ENCODE assay signal across 8 cellular contexts in the genomic region with DNA sequence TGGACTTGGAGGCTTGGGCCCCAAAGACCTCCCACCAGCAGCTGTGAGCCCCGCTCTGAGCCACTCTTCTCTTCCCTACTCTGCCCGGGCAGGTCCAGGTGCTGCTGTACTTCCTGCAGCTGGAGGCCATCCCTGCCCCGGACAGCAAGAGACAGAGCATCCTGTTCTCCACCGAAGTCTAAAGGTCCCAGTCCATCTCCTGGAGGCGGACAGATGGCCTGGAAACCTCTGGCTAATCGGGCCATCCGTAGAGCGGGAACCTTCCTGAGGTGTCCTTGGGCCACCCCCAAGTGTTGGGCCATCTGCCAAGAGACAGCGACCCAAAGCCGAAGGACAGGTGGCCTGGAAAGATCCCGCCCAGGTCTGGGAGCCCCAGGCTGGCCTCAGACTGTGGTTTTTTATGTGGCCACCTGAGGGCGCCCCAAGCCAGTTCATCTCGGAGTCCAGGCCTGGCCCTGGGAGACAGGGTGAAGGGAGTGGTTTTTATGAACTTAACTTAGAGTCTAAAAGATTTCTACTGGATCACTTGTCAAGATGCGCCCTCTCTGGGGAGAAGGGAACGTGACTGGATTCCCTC.
DNase-seq lines count a peak whose midpoint lies in the region; ATAC-seq, FAIRE-seq and TF ChIP-seq lines count a peak whose summit lies in the region.

No MANE protein-coding gene starts in this region.

- H3K9me3 ChIP-seq in GM23248 (ENCODE audit: low read depth), result no peaks in the 10 kb centered on the region
- no peaks in the 10 kb centered on the region for H3K9me3 ChIP-seq in NT2/D1 (ENCODE audit: insufficient read depth, low read length)
- H3K9me3 ChIP-seq in pancreas, result no peaks in the 10 kb centered on the region
- no peaks in the 10 kb centered on the region for H3K9me3 ChIP-seq in aorta (ENCODE audit: control insufficient read depth, low read length)

- no peaks in the 10 kb centered on the region for H3K9me2 ChIP-seq in GM23248 (ENCODE audit: insufficient read depth)

- no peaks in the 10 kb centered on the region for H4K20me1 ChIP-seq in GM23248 (ENCODE audit: insufficient read depth)

- no peaks in the 10 kb centered on the region for H3K4me1 ChIP-seq in GM23248 (ENCODE audit: insufficient read depth)
- no peaks in the 10 kb centered on the region for H3K4me1 ChIP-seq in NT2/D1 (ENCODE audit: insufficient read depth, insufficient read length)
- H3K4me1 ChIP-seq in pancreas, result no peaks in the 10 kb centered on the region
- H3K4me1 ChIP-seq in aorta (ENCODE audit: control insufficient read depth in 1 of 2, insufficient read depth in 2 of 2, low read length in 2 of 2), result no peaks in the 10 kb centered on the region

- no peak for FAIRE-seq in pancreas (lab: Jason Lieb, UNC)

- no peak overlapping the region for H3K4me3 ChIP-seq in GM23248
- H3K4me3 ChIP-seq in NT2/D1 (ENCODE audit: insufficient read length, low read depth), result no peak overlapping the region
- H3K4me3 ChIP-seq in fibroblast of pulmonary artery (replicated peaks; ENCODE audit: low read depth, low read length), result no peak overlapping the region
- no peak overlapping the region for H3K4me3 ChIP-seq in pancreas
- H3K4me3 ChIP-seq in aorta (ENCODE audit: low read length in 2 of 2), result no peak overlapping the region

- no peak overlapping the region for H3K9ac ChIP-seq in GM23248
- H3K9ac ChIP-seq in NT2/D1 (ENCODE audit: insufficient read length, low read depth), result no peak overlapping the region

- 57 to 60% methylated on average over 14 to 15 of the region's 15 CpGs for whole genome bisulfite sequencing in GM23248 (ENCODE audit: low coverage in 1 of 2, low lambda C conversion rate in 2 of 2, missing lambda C conversion rate in 2 of 2), 2 experiments
- 31 to 32% methylated on average over 15 of the region's 15 CpGs for WGBS in pancreas, 2 donors
- 41 to 42% methylated on average over 15 of the region's 15 CpGs for WGBS in aorta, 2 donors

- DNase-seq in AG09319 (ENCODE audit: extremely low read depth, low read depth) (peak; percentile 4), GM23248 (peak; percentile 64), NT2/D1 (ENCODE audit: low read depth, low spot score) (peak; percentile 22), fibroblast of pulmonary artery (ENCODE audit: low read depth) (peak; percentile 74), pancreas (peak in 5 of 6 donors; percentile 47 to 85 (median 59)), aorta (peak; percentile 71 to 75)
- DNase-seq in activated T-cell treated with anti-CD3 and anti-CD28 coated beads, Interleukin-2, amount 50 U/mL, for 48 hours, result peak; percentile 78 to 80

- TF ChIP-seq CTCF in AG09319 (IDR thresholded peaks at IDR 0.05; ENCODE audit: low read depth, low read length) (peak; percentile 63), fibroblast of pulmonary artery (IDR thresholded peaks at IDR 0.05; ENCODE audit: low read length, missing control alignments) (peak; percentile 50), pancreas (IDR thresholded peaks at IDR 0.05) (peak in 2 of 4 donors; percentile 54 to 81)

- no peaks in the 10 kb centered on the region for H3K79me2 ChIP-seq in GM23248 (ENCODE audit: insufficient read depth)

- peak in 3 of 4 donors; percentile 28 to 45 (median 35) for ATAC-seq in pancreas
- ATAC-seq in aorta (ENCODE audit: low FRiP score), result no peak
- no peak for ATAC-seq in GM19452 (IDR thresholded peaks at IDR 0.05; ENCODE audit: unreplicated experiment)

- H2AFZ ChIP-seq in GM23248, result no peak overlapping the region

- H3K27ac ChIP-seq in GM23248 (no peak overlapping the region), pancreas (no peak overlapping the region), aorta (ENCODE audit: low read depth in 1 of 2, low read length in 2 of 2) (no peak overlapping the region)

- intact Hi-C loops in pancreas (cut with DNase I) (loop anchor here in 1 of 3 donors (10.0 kb wide), 1 partner anchor 69 kb away; no protein-coding TSS in a partner anchor), aorta (cut with DNase I) (no loop called here)

- H3K4me2 ChIP-seq in GM23248 (ENCODE audit: unreplicated experiment), result no peak overlapping the region

- no peaks in the 10 kb centered on the region for H3K36me3 ChIP-seq in GM23248 (ENCODE audit: low read depth)
- peaks cover 18% of the 10 kb centered on the region for H3K36me3 ChIP-seq in NT2/D1 (ENCODE audit: insufficient read depth, insufficient read length, low read length)
- H3K36me3 ChIP-seq in pancreas, result peaks cover 0 to 3% (median 0%) of the 10 kb centered on the region in 3 donors
- H3K36me3 ChIP-seq in aorta (ENCODE audit: control insufficient read depth in 1 of 2, insufficient read depth in 2 of 2, low read length in 1 of 2), result peaks cover 0 to 6% of the 10 kb centered on the region in 2 donors

- no peaks in the 10 kb centered on the region for H3K27me3 ChIP-seq in GM23248 (replicated peaks; ENCODE audit: insufficient read depth)
- no peaks in the 10 kb centered on the region for H3K27me3 ChIP-seq in NT2/D1 (ENCODE audit: insufficient read depth, insufficient read length)
- H3K27me3 ChIP-seq in pancreas, result no peaks in the 10 kb centered on the region
- H3K27me3 ChIP-seq in aorta (ENCODE audit: control insufficient read depth in 1 of 2, insufficient read depth in 2 of 2, low read length in 1 of 2), result no peaks in the 10 kb centered on the region

- no peaks in the 10 kb centered on the region for H3F3A ChIP-seq in GM23248 (ENCODE audit: insufficient read depth)

- in situ Hi-C loops in GM23248 (cut with MboI), result no loop called here

Comparison
In these comparisons a context has a peak if more than half of its experiments do, and no peak if none do; other contexts are left out.
1. DNase-seq: peak in every context shown above with its lines; median percentile 79 in activated T-cell treated with anti-CD3 and anti-CD28 coated beads, Interleukin-2, amount 50 U/mL, for 48 hours; 74 in fibroblast of pulmonary artery; 73 in aorta; 64 in GM23248; 59 in pancreas; 22 in NT2/D1; 4 in AG09319.
2. ATAC-seq: peak in pancreas (3 of 4); none in aorta (single experiment) and GM19452 (single experiment).